1 cellular context compared by ENCODE assay signal in genomic region chr9:120792898-120793765, GRCh38.
A peak's percentile ranks its signal among the peaks of the same experiment; 100 is the strongest.
TF ChIP-seq lines count a peak whose summit lies in the region.

A gene with protein sequence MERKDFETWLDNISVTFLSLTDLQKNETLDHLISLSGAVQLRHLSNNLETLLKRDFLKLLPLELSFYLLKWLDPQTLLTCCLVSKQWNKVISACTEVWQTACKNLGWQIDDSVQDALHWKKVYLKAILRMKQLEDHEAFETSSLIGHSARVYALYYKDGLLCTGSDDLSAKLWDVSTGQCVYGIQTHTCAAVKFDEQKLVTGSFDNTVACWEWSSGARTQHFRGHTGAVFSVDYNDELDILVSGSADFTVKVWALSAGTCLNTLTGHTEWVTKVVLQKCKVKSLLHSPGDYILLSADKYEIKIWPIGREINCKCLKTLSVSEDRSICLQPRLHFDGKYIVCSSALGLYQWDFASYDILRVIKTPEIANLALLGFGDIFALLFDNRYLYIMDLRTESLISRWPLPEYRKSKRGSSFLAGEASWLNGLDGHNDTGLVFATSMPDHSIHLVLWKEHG (minus strand): TSS chr9:120793416. CDS start chr9:120788258, 5,158 bp downstream.

TF ChIP-seq in HepG2, 621 proteins besides CTCF, POLR2A, EP300 and RAD21 (continued from another document and continues in another):
- TF ChIP-seq, protein P1, sequence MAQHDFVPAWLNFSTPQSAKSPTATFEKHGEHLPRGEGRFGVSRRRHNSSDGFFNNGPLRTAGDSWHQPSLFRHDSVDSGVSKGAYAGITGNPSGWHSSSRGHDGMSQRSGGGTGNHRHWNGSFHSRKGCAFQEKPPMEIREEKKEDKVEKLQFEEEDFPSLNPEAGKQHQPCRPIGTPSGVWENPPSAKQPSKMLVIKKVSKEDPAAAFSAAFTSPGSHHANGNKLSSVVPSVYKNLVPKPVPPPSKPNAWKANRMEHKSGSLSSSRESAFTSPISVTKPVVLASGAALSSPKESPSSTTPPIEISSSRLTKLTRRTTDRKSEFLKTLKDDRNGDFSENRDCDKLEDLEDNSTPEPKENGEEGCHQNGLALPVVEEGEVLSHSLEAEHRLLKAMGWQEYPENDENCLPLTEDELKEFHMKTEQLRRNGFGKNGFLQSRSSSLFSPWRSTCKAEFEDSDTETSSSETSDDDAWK (CRISPR knock-in tag; IDR thresholded peaks at IDR 0.05) = no peak
- peak; percentile 100 for TF ChIP-seq GABPB1 (CRISPR knock-in tag; IDR thresholded peaks at IDR 0.05)
- TF ChIP-seq, protein P2, sequence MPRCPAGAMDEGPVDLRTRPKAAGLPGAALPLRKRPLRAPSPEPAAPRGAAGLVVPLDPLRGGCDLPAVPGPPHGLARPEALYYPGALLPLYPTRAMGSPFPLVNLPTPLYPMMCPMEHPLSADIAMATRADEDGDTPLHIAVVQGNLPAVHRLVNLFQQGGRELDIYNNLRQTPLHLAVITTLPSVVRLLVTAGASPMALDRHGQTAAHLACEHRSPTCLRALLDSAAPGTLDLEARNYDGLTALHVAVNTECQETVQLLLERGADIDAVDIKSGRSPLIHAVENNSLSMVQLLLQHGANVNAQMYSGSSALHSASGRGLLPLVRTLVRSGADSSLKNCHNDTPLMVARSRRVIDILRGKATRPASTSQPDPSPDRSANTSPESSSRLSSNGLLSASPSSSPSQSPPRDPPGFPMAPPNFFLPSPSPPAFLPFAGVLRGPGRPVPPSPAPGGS (CRISPR knock-in tag; IDR thresholded peaks at IDR 0.05) = peak; percentile 82; the same call in 1 of the 2 replicates
- TF ChIP-seq, protein P3, sequence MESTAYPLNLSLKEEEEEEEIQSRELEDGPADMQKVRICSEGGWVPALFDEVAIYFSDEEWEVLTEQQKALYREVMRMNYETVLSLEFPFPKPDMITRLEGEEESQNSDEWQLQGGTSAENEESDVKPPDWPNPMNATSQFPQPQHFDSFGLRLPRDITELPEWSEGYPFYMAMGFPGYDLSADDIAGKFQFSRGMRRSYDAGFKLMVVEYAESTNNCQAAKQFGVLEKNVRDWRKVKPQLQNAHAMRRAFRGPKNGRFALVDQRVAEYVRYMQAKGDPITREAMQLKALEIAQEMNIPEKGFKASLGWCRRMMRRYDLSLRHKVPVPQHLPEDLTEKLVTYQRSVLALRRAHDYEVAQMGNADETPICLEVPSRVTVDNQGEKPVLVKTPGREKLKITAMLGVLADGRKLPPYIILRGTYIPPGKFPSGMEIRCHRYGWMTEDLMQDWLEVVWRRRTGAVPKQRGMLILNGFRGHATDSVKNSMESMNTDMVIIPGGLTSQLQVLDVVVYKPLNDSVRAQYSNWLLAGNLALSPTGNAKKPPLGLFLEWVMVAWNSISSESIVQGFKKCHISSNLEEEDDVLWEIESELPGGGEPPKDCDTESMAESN (CRISPR knock-in tag; conservative IDR thresholded peaks at IDR 0.05) = peak; percentile 44; the same call in 1 of the 2 replicates
- no peak for TF ChIP-seq RCOR2 (CRISPR knock-in tag; IDR thresholded peaks at IDR 0.05)
- TF ChIP-seq CAMTA2 (CRISPR knock-in tag; IDR thresholded peaks at IDR 0.05; ENCODE audit: borderline replicate concordance) = peak; percentile 85; the same call in 1 of the 2 replicates
- TF ChIP-seq SALL2 (CRISPR knock-in tag; IDR thresholded peaks at IDR 0.05) = peak; percentile 57
- TF ChIP-seq ZNF670 (CRISPR knock-in tag; IDR thresholded peaks at IDR 0.05; ENCODE audit: borderline replicate concordance) = peak; percentile 35; the same call in 1 of the 2 replicates
- no peak for TF ChIP-seq TBX3 (IDR thresholded peaks at IDR 0.05; ENCODE audit: borderline replicate concordance)
- peak; percentile 90 for TF ChIP-seq DR1 (CRISPR knock-in tag; IDR thresholded peaks at IDR 0.05)
- TF ChIP-seq ATF7 (IDR thresholded peaks at IDR 0.05) = no peak
- TF ChIP-seq ATF7 (CRISPR knock-in tag; IDR thresholded peaks at IDR 0.05) = no peak
- peak; percentile 98 for TF ChIP-seq ELF1 (CRISPR knock-in tag; IDR thresholded peaks at IDR 0.05)
- TF ChIP-seq THRA (CRISPR knock-in tag; IDR thresholded peaks at IDR 0.05; ENCODE audit: borderline replicate concordance) = peak; percentile 69; the same call in 1 of the 2 replicates
- peak; percentile 94 for TF ChIP-seq YEATS4 (CRISPR knock-in tag; IDR thresholded peaks at IDR 0.05; ENCODE audit: borderline replicate concordance)
- TF ChIP-seq PAX8 (CRISPR knock-in tag; IDR thresholded peaks at IDR 0.05; ENCODE audit: borderline replicate concordance) = no peak
- TF ChIP-seq SP140L (CRISPR knock-in tag; IDR thresholded peaks at IDR 0.05; ENCODE audit: borderline replicate concordance) = no peak
- peak; percentile 55; the same call in 1 of the 2 replicates for TF ChIP-seq ZFP90 (CRISPR knock-in tag; IDR thresholded peaks at IDR 0.05; ENCODE audit: borderline replicate concordance)
- no peak for TF ChIP-seq ZNF326 (CRISPR knock-in tag; IDR thresholded peaks at IDR 0.05; ENCODE audit: borderline replicate concordance)
- peak; percentile 92 for TF ChIP-seq HNRNPH1 (optimal IDR thresholded peaks at IDR 0.05; ENCODE audit: low read depth, low read length)
- no peak; the same call in 1 of the 2 replicates for TF ChIP-seq HMG20B (CRISPR knock-in tag; conservative IDR thresholded peaks at IDR 0.05)
- TF ChIP-seq ARID2 (CRISPR knock-in tag; IDR thresholded peaks at IDR 0.05; ENCODE audit: borderline replicate concordance) = peak; percentile 52; the same call in 1 of the 2 replicates
- TF ChIP-seq NR1H2 (CRISPR knock-in tag; IDR thresholded peaks at IDR 0.05; ENCODE audit: borderline replicate concordance, low read depth) = no peak
- peak; percentile 99 for TF ChIP-seq KMT2A (CRISPR knock-in tag; IDR thresholded peaks at IDR 0.05)
- no peak for TF ChIP-seq RFX1 (IDR thresholded peaks at IDR 0.05)
- TF ChIP-seq ZNF570 (CRISPR knock-in tag; IDR thresholded peaks at IDR 0.05; ENCODE audit: borderline replicate concordance) = no peak
- no peak for TF ChIP-seq ETS1 (CRISPR knock-in tag; IDR thresholded peaks at IDR 0.05)
- TF ChIP-seq EED (CRISPR knock-in tag; IDR thresholded peaks at IDR 0.05) = no peak; the same call in none of the 2 replicates
- no peak for TF ChIP-seq RORA (CRISPR knock-in tag; IDR thresholded peaks at IDR 0.05)
- TF ChIP-seq ZNF275 (CRISPR knock-in tag; IDR thresholded peaks at IDR 0.05; ENCODE audit: borderline replicate concordance) = peak; percentile 98; the same call in 1 of the 2 replicates
- no peak for TF ChIP-seq SUZ12 (IDR thresholded peaks at IDR 0.05; ENCODE audit: low read depth, low read length)
- TF ChIP-seq ZNF749 (CRISPR knock-in tag; IDR thresholded peaks at IDR 0.05; ENCODE audit: borderline replicate concordance) = peak; percentile 86; the same call in 1 of the 2 replicates
- no peak for TF ChIP-seq NFE2L2 (IDR thresholded peaks at IDR 0.05; ENCODE audit: low read length)
- peak; percentile 28 for TF ChIP-seq IRX3 (CRISPR knock-in tag; IDR thresholded peaks at IDR 0.05; ENCODE audit: borderline replicate concordance, low read depth)
- peak; percentile 76; the same call in 1 of the 2 replicates for TF ChIP-seq ZFP36L1 (CRISPR knock-in tag; IDR thresholded peaks at IDR 0.05)
- TF ChIP-seq SYNCRIP (IDR thresholded peaks at IDR 0.05; ENCODE audit: insufficient read depth, low read depth, low read length) = no peak
- no peak for TF ChIP-seq GPN1 (CRISPR knock-in tag; IDR thresholded peaks at IDR 0.05; ENCODE audit: borderline replicate concordance)
- TF ChIP-seq PPARG (CRISPR knock-in tag; conservative IDR thresholded peaks at IDR 0.05) = peak; percentile 29; the same call in 1 of the 2 replicates
- TF ChIP-seq MIER3 (CRISPR knock-in tag; IDR thresholded peaks at IDR 0.05; ENCODE audit: borderline replicate concordance) = peak; percentile 81; the same call in 1 of the 2 replicates
- no peak; the same call in 1 of the 2 replicates for TF ChIP-seq ZMYM2 (CRISPR knock-in tag; IDR thresholded peaks at IDR 0.05)
- 0 out of 2 replicates have a peak, but pooled peaks have one; percentile 38 for TF ChIP-seq NAIF1 (CRISPR knock-in tag; IDR thresholded peaks at IDR 0.05; ENCODE audit: borderline replicate concordance)
- peak; percentile 94 for TF ChIP-seq FOXK1 (CRISPR knock-in tag; IDR thresholded peaks at IDR 0.05; ENCODE audit: borderline replicate concordance, low read depth)
- TF ChIP-seq ZNF30 (CRISPR knock-in tag; IDR thresholded peaks at IDR 0.05) = 0 out of 2 replicates have a peak, but pooled peaks have one; percentile 27
- no peak for TF ChIP-seq ZNF282 (IDR thresholded peaks at IDR 0.05; ENCODE audit: partially characterized antibody)
- TF ChIP-seq, protein P4, sequence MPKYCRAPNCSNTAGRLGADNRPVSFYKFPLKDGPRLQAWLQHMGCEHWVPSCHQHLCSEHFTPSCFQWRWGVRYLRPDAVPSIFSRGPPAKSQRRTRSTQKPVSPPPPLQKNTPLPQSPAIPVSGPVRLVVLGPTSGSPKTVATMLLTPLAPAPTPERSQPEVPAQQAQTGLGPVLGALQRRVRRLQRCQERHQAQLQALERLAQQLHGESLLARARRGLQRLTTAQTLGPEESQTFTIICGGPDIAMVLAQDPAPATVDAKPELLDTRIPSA (CRISPR knock-in tag; IDR thresholded peaks at IDR 0.05; ENCODE audit: borderline replicate concordance) = no peak
- TF ChIP-seq SMARCC2 (IDR thresholded peaks at IDR 0.05) = no peak
- TF ChIP-seq ZNF772 (CRISPR knock-in tag; IDR thresholded peaks at IDR 0.05) = peak; percentile 60; the same call in 1 of the 2 replicates
- TF ChIP-seq MYNN (CRISPR knock-in tag; IDR thresholded peaks at IDR 0.05; ENCODE audit: low read depth) = no peak
- TF ChIP-seq ZNF558 (CRISPR knock-in tag; IDR thresholded peaks at IDR 0.05; ENCODE audit: borderline replicate concordance) = no peak; the same call in 1 of the 2 replicates
